Comparison of ENCODE assay signal across 8 cellular contexts in genomic region chrX:18985186-18985435, GRCh38. TPM values are rescaled to one million over a fixed set of nuclear protein-coding genes. Genes with fewer than 3 reads are reported as not detected.
DNase-seq lines count a peak whose midpoint lies in the region; ATAC-seq, FAIRE-seq and TF ChIP-seq lines count a peak whose summit lies in the region.

No MANE protein-coding gene starts in this region.

- H2AFZ ChIP-seq in parathyroid adenoma, result peak overlapping the region; percentile 94

- H3K4me3 ChIP-seq in endodermal cell (ENCODE audit: low read length), result peak overlapping the region; percentile 88
- H3K4me3 ChIP-seq in parathyroid adenoma (ENCODE audit: low read depth, low read length), result peak overlapping the region; percentile 77

- peak overlapping the region; percentile 75 for H3K4me3 Mint-ChIP-seq in endodermal cell

- H3K79me2 ChIP-seq in parathyroid adenoma, result peaks cover 3% of the 10 kb centered on the region

- no peak for TF ChIP-seq CTCF in endodermal cell (conservative IDR thresholded peaks at IDR 0.05)
- no peak for TF ChIP-seq CTCF in parathyroid adenoma (IDR thresholded peaks at IDR 0.05)

- no peaks in the 10 kb centered on the region for H3K36me3 Mint-ChIP-seq in endodermal cell (ENCODE audit: low read depth)

- ATAC-seq in GM18502 (IDR thresholded peaks at IDR 0.05; ENCODE audit: poor library complexity, unreplicated experiment), result peak; percentile 1
- ATAC-seq in GM19035 (IDR thresholded peaks at IDR 0.05; ENCODE audit: unreplicated experiment), result no peak

- H3K9me3 Mint-ChIP-seq in endodermal cell, result peaks cover 51% of the 10 kb centered on the region

- 0 to 25% methylated on average over 1 to 4 of the region's 4 CpGs for WGBS in endodermal cell (ENCODE audit: insufficient coverage in 1 of 2, insufficient read length in 1 of 2), 2 experiments

- H3K36me3 ChIP-seq in endodermal cell (ENCODE audit: control insufficient read depth, insufficient read depth, low read length), result no peaks in the 10 kb centered on the region
- H3K36me3 ChIP-seq in parathyroid adenoma (ENCODE audit: control insufficient read depth, insufficient read depth, low read length), result no peaks in the 10 kb centered on the region

- no peak overlapping the region for H3K27ac ChIP-seq in endodermal cell (ENCODE audit: low read depth, low read length)
- H3K27ac ChIP-seq in parathyroid adenoma, result peak overlapping the region; percentile 90

- H3K27me3 ChIP-seq in endodermal cell (ENCODE audit: control insufficient read depth, insufficient read depth, low read length, poor library complexity, severe bottlenecking) (no peaks in the 10 kb centered on the region), parathyroid adenoma (ENCODE audit: control insufficient read depth, insufficient read depth, low read length) (no peaks in the 10 kb centered on the region)

- H3K27ac Mint-ChIP-seq in endodermal cell, result peak overlapping the region; percentile 67

- peak overlapping the region; percentile 64 for H3K4me2 ChIP-seq in parathyroid adenoma (ENCODE audit: low read length)

- H3K4me1 ChIP-seq in endodermal cell (ENCODE audit: control insufficient read depth, insufficient read depth, low read length), result no peaks in the 10 kb centered on the region
- peaks cover 3% of the 10 kb centered on the region for H3K4me1 ChIP-seq in parathyroid adenoma

- H3K4me1 Mint-ChIP-seq in endodermal cell, result peaks cover 8% of the 10 kb centered on the region

- H3K9ac ChIP-seq in endodermal cell (ENCODE audit: extremely low read depth, low read length, poor library complexity, severe bottlenecking) (peak overlapping the region; percentile 47), parathyroid adenoma (peak overlapping the region; percentile 76)

- DNase-seq in MV-4-11 (lab: John Stamatoyannopoulos, UW), result peak; percentile 26
- no peak for DNase-seq in endodermal cell
- DNase-seq in RCC 7860 (ENCODE audit: low spot score), result no peak
- DNase-seq in central memory CD4-positive, alpha-beta T cell, result no peak
- no peak for DNase-seq in activated CD4-positive, alpha-beta T cell treated with anti-CD3 and anti-CD28 coated beads for 48 hours

- H3K27me3 Mint-ChIP-seq in endodermal cell (ENCODE audit: insufficient read depth), result no peaks in the 10 kb centered on the region

- FAIRE-seq in RCC 7860 (lab: Jason Lieb, UNC), result no peak

- no peaks in the 10 kb centered on the region for H3K9me3 ChIP-seq in endodermal cell (ENCODE audit: control insufficient read depth, low read length)
- H3K9me3 ChIP-seq in parathyroid adenoma (ENCODE audit: control insufficient read depth, low read length), result no peaks in the 10 kb centered on the region

RNA-seq across cellular contexts. Expression of gene PHKA2, which starts 1.2 kb away (rescaled TPM):
- 10 to 100 TPM; 32.5 to 33.0 TPM for total RNA-seq in endodermal cell
- 17.2 TPM for polyA plus RNA-seq in endodermal cell (2013, experiment 1 of 2)
- 16.6 TPM for polyA plus RNA-seq in endodermal cell (2013, experiment 2 of 2)
